ENCODE assay signal across 8 cellular contexts in the genomic region with DNA sequence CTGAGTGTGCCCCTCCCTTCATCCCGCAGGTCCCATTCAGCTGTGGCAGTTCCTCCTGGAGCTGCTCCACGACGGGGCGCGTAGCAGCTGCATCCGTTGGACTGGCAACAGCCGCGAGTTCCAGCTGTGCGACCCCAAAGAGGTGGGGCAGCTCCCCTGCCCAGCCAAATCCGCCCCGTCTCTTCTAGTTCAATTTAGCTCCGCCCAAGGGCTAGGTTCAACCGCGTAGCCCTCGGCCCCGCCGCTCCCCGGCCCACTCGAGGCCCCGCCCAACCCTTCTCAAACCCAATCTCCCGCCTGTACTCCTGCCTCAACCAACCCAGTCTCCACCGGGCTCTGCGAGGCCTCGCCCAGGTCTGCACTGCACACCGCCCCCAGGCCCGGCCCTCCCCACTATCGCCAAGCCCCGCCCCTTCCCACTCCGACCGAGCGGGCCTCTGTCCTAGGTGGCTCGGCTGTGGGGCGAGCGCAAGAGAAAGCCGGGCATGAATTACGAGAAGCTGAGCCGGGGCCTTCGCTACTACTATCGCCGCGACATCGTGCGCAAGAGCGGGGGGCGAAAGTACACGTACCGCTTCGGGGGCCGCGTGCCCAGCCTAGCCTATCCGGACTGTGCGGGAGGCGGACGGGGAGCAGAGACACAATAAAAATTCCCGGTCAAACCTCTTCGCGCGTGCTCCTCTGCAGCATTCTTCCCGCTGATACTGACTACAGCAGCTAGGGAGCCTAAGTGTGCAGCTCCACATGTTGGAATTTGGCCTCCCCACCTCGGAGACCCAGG. TPM values are rescaled to one million over a fixed set of nuclear protein-coding genes. Genes with fewer than 3 reads are reported as not detected.
DNase-seq lines count a peak whose midpoint lies in the region; ATAC-seq and TF ChIP-seq lines count a peak whose summit lies in the region.

No MANE protein-coding gene starts in this region.

- H3K4me3 Mint-ChIP-seq in T-cell (peak overlapping the region; percentile 75 to 84 (median 84)), progenitor cell of endocrine pancreas (ENCODE audit: low read depth) (peak overlapping the region; percentile 79)

- H3K9me3 Mint-ChIP-seq in T-cell (no peaks in the 10 kb centered on the region), progenitor cell of endocrine pancreas (ENCODE audit: low read depth) (no peaks in the 10 kb centered on the region)

- H3K4me1 Mint-ChIP-seq in T-cell (peaks cover 28 to 52% (median 45%) of the 10 kb centered on the region in 3 donors), progenitor cell of endocrine pancreas (ENCODE audit: low read depth) (peaks cover 14% of the 10 kb centered on the region)

- H3K36me3 ChIP-seq in left ventricle myocardium inferior (no peaks in the 10 kb centered on the region), upper lobe of right lung (no peaks in the 10 kb centered on the region)

- H3K27ac ChIP-seq in left ventricle myocardium inferior (replicated peaks) (peak overlapping the region; percentile 89), upper lobe of right lung (peak overlapping the region; percentile 73)

- POLR2A ChIA-PET in T-cell (lab: Charles Lee) = no interaction called here

- TF ChIP-seq CTCF in GM12864 (IDR thresholded peaks at IDR 0.05; ENCODE audit: low read depth, low read length, missing control alignments) = no peak
- TF ChIP-seq CTCF in left ventricle myocardium inferior (IDR thresholded peaks at IDR 0.05; ENCODE audit: borderline replicate concordance) = no peak
- TF ChIP-seq CTCF in progenitor cell of endocrine pancreas (IDR thresholded peaks at IDR 0.05; ENCODE audit: unreplicated experiment) = no peak
- TF ChIP-seq CTCF in upper lobe of right lung (IDR thresholded peaks at IDR 0.05) = no peak

- H3K36me3 Mint-ChIP-seq in T-cell (no peaks in the 10 kb centered on the region), progenitor cell of endocrine pancreas (ENCODE audit: insufficient read depth) (no peaks in the 10 kb centered on the region)

- H3K9me3 ChIP-seq in left ventricle myocardium inferior (replicated peaks) = no peaks in the 10 kb centered on the region
- no peaks in the 10 kb centered on the region for H3K9me3 ChIP-seq in upper lobe of right lung

- intact Hi-C loops in left ventricle myocardium inferior (cut with micrococcal nuclease) = no loop called here
- intact Hi-C loops in upper lobe of right lung (cut with DNase I) = no loop called here

- no peaks in the 10 kb centered on the region for H3K27me3 Mint-ChIP-seq in T-cell
- peaks cover 8% of the 10 kb centered on the region for H3K27me3 Mint-ChIP-seq in progenitor cell of endocrine pancreas

- CTCF ChIA-PET in T-cell (lab: Charles Lee) = interaction anchor here in 1 of 2 donors (0.5 to 1.3 kb wide), 2 partner anchors 32 to 1286 kb away, joined by 3 to 4 read pairs; a partner anchor contains a TSS

- H3K27me3 ChIP-seq in left ventricle myocardium inferior (ENCODE audit: low read depth) = no peaks in the 10 kb centered on the region
- H3K27me3 ChIP-seq in upper lobe of right lung = no peaks in the 10 kb centered on the region

- peak; percentile 93 for DNase-seq in GM12864 (ENCODE audit: low read depth)
- DNase-seq in NCI-H1436 treated with DMSO at 0.1 percent for 48 hours (lab: John Stamatoyannopoulos, UW) = peak; percentile 82
- peak; percentile 83 to 95 (median 92) for DNase-seq in T-cell
- peak; percentile 93 for DNase-seq in amniotic epithelial cell (ENCODE audit: low read depth)
- DNase-seq in left ventricle myocardium inferior = peak; percentile 96
- DNase-seq in progenitor cell of endocrine pancreas (ENCODE audit: low spot score, unreplicated experiment) = peak; percentile 68
- peak; percentile 98 for DNase-seq in upper lobe of right lung

- H3K27ac Mint-ChIP-seq in T-cell = peak overlapping the region; percentile 91 to 94
- H3K27ac Mint-ChIP-seq in progenitor cell of endocrine pancreas = peak overlapping the region; percentile 92

- H3K4me3 ChIP-seq in GM12864 (ENCODE audit: low read depth, low read length) = peak overlapping the region; percentile 52
- peak overlapping the region; percentile 79 for H3K4me3 ChIP-seq in left ventricle myocardium inferior
- H3K4me3 ChIP-seq in upper lobe of right lung = peak overlapping the region; percentile 79

- H3K4me1 ChIP-seq in left ventricle myocardium inferior (peaks cover 49% of the 10 kb centered on the region), upper lobe of right lung (peaks cover 14% of the 10 kb centered on the region)

- ATAC-seq in HG02759 (IDR thresholded peaks at IDR 0.05; ENCODE audit: unreplicated experiment) (peak; percentile 69), T-cell (replicated peaks in 1 of 4) (peak; percentile 81 to 84 (median 82)), upper lobe of right lung (peak; percentile 90)

RNA-seq across cellular contexts. Expression of a gene that starts 2.9 kb away (rescaled TPM):
- 1 to 10 TPM in 2 of 5 donors, under 1 TPM in 2, not detected in 1; 0.67 to 2.1 (median 1.1) TPM for total RNA-seq in T-cell
- total RNA-seq in left ventricle myocardium inferior = 0.33 TPM
- total RNA-seq in progenitor cell of endocrine pancreas = 1.0 and 1.3 TPM in 2 replicates
- 0.72 TPM for total RNA-seq in upper lobe of right lung

RNA-seq across cellular contexts. Expression of a gene that starts 3.7 kb away (rescaled TPM):
- total RNA-seq in T-cell (100 to 1,000 TPM; 199 to 248 (median 225) TPM), left ventricle myocardium inferior (1,365 TPM), progenitor cell of endocrine pancreas (307 and 315 TPM in 2 replicates), upper lobe of right lung (226 TPM)

RNA-seq across cellular contexts. Expression of a gene that starts 15.6 kb away (rescaled TPM):
- total RNA-seq in T-cell (10 to 100 TPM; 37.6 to 74.0 (median 68.4) TPM), left ventricle myocardium inferior (52.7 TPM), progenitor cell of endocrine pancreas (69.2 and 76.0 TPM in 2 replicates), upper lobe of right lung (64.5 TPM)

RNA-seq across cellular contexts. Expression of a gene that starts 21.9 kb away (rescaled TPM):
- under 1 TPM in 4 of 5 donors, not detected in 1; 0.20 to 0.56 (median 0.38) TPM for total RNA-seq in T-cell
- not detected for total RNA-seq in left ventricle myocardium inferior
- total RNA-seq in progenitor cell of endocrine pancreas = not detected in 2 replicates
- not detected for total RNA-seq in upper lobe of right lung

RNA-seq across cellular contexts. Expression of a gene that starts 31.9 kb away (rescaled TPM):
- total RNA-seq in T-cell = 10 to 100 TPM; 25.5 to 34.1 (median 29.3) TPM
- 3.7 TPM for total RNA-seq in left ventricle myocardium inferior
- total RNA-seq in progenitor cell of endocrine pancreas = 32.9 and 34.1 TPM in 2 replicates
- total RNA-seq in upper lobe of right lung = 8.9 TPM

Comparison
In these comparisons a context has a peak if more than half of its experiments do, and no peak if none do; other contexts are left out.
1. Peak in every context shown above with its lines: DNase-seq, ATAC-seq, H3K4me3 ChIP-seq and H3K27ac ChIP-seq.